11 cellular contexts compared by ENCODE assay signal in the genomic region with DNA sequence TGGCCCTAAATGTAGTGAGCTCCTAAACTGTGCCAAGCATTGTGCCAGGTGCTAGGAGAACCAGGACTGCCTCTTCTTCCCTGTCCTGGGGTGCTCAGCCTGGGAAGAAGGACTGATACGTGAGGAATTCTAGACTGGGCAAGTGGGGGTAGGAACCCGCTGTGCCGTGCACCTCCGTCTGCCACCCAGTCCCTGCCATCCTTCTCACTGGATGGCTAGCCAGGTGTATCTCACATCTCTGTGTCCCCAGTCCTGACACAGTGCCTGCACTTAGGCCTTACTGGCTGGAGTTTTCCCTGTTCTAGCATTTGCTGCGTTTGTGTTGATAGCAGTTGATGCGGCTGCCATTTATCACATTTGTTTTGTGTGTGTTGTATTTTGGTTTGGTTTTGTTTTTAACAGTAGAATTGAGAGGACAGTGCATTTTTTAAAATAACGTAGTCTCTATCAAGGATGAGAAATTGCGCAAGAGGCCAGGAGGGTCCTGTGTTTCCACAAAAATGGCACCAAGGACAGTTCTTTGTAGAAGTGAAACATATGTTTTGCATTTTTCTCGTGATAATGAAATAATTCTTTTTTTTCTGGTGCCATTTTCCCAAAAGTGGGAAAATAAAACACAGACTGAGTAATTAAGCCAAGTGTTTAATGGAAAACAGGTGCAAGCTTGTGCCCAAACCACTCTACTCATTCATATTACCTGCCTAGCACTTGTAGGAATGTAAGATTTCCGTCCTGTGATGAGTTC. TPM values are rescaled to one million over a fixed set of nuclear protein-coding genes. Genes with fewer than 3 reads are reported as not detected.
DNase-seq lines count a peak whose midpoint lies in the region; TF ChIP-seq lines count a peak whose summit lies in the region.
"Had no signal": no experiment of that assay in that cellular context is flagged by ENCODE, and none has a peak within 500 bp of the region (broad histone marks: within the 10 kb centered on the region; RNA-seq: fewer than 3 reads in every experiment).

No MANE protein-coding gene starts in this region.

- peak overlapping the region; percentile 83 to 93; a peak in 3 of 4 replicates for H3K27ac ChIP-seq in SK-N-SH (ENCODE audit: low read depth in 2 of 2, low read length in 1 of 2)
- peak overlapping the region in 3 of 4 donors; percentile 64 to 84 (median 66) for H3K27ac ChIP-seq in esophagus squamous epithelium
- H3K27ac ChIP-seq: thoracic aorta had no signal

- no peak for TF ChIP-seq POLR2A in esophagus squamous epithelium (IDR thresholded peaks at IDR 0.05)

- H3K36me3 Mint-ChIP-seq in T-helper 1 cell treated with Interleukin-12 subunit alpha and Interleukin-12 subunit beta and Interleukin-4 antibody, amounts not matched to agents 30 μg/mL and 1 μg/mL, for 36 hours (ENCODE audit: low read depth), result peaks cover 27% of the 10 kb centered on the region

- no peaks in the 10 kb centered on the region for H3K9me2 ChIP-seq in SK-N-SH

- intact Hi-C loops in esophagus squamous epithelium (cut with DNase I), result no loop called here
- intact Hi-C loops in posterior vena cava (cut with DNase I), result no loop called here

- H3K4me1 ChIP-seq in SK-N-SH (ENCODE audit: control insufficient read depth in 1 of 2, insufficient read depth in 2 of 2, low read depth in 1 of 2, low read length in 1 of 2), result peaks cover 23 to 41% of the 10 kb centered on the region in 2 experiments
- H3K4me1 ChIP-seq in esophagus squamous epithelium, result peaks cover 10 to 57% (median 16%) of the 10 kb centered on the region in 3 donors
- peaks cover 76% of the 10 kb centered on the region for H3K4me1 ChIP-seq in skeletal muscle satellite cell (ENCODE audit: control insufficient read depth, insufficient read depth, low read length)

- H3K9ac ChIP-seq in SK-N-SH (no peak overlapping the region), skeletal muscle satellite cell (ENCODE audit: low read depth, low read length) (peak overlapping the region; percentile 68)

- no peak for TF ChIP-seq RAD21 in SK-N-SH (IDR thresholded peaks at IDR 0.05; ENCODE audit: low read length)

- DNase-seq in T-helper 1 cell, result no peak
- peak; percentile 19 for DNase-seq in SK-N-SH
- no peak for DNase-seq in esophagus squamous epithelium (lab: John Stamatoyannopoulos, UW)
- DNase-seq in NCI-H1694 (lab: John Stamatoyannopoulos, UW), result no peak
- DNase-seq in AML-193 (lab: John Stamatoyannopoulos, UW), result no peak
- DNase-seq in posterior vena cava (ENCODE audit: low spot score), result no peak
- DNase-seq: NCI-H69 had no signal

- no peak overlapping the region for H3K4me3 ChIP-seq in SK-N-SH (ENCODE audit: low read depth in 2 of 2, low read length in 1 of 2)
- H3K4me3 ChIP-seq in esophagus squamous epithelium, result no peak overlapping the region
- H3K4me3 ChIP-seq in skeletal muscle satellite cell (ENCODE audit: low read length), result no peak overlapping the region
- H3K4me3 ChIP-seq: thoracic aorta had no signal

- H3F3A ChIP-seq in SK-N-SH (replicated peaks; ENCODE audit: insufficient read depth), result peaks cover 27% of the 10 kb centered on the region

- CTCF ChIA-PET in SK-N-SH (lab: Yijun Ruan, JAX), result interaction anchor here (1.0 to 1.4 kb wide), 3 partner anchors 9 to 125 kb away, joined by 4 to 8 read pairs (median 6); no protein-coding TSS in a partner anchor

- H3K79me2 ChIP-seq in SK-N-SH (ENCODE audit: insufficient read depth), result peaks cover 6% of the 10 kb centered on the region; the same call in 1 of the 2 replicates

- H3K27me3 ChIP-seq in SK-N-SH (ENCODE audit: insufficient read depth) (no peaks in the 10 kb centered on the region), esophagus squamous epithelium (no peaks in the 10 kb centered on the region), skeletal muscle satellite cell (ENCODE audit: control insufficient read depth, insufficient read depth, low read length) (no peaks in the 10 kb centered on the region)

- H3K36me3 ChIP-seq in SK-N-SH (replicated peaks in 1 of 2; ENCODE audit: control insufficient read depth in 1 of 2, insufficient read depth in 2 of 2, low read length in 1 of 2) (peaks cover 7 to 17% of the 10 kb centered on the region in 2 experiments), esophagus squamous epithelium (peaks cover 0 to 33% (median 0%) of the 10 kb centered on the region in 3 donors), skeletal muscle satellite cell (ENCODE audit: insufficient read depth, low read length) (no peaks in the 10 kb centered on the region)
- H3K36me3 ChIP-seq: thoracic aorta had no signal

- H4K20me1 ChIP-seq in SK-N-SH (ENCODE audit: insufficient read depth), result 0 out of 2 replicates have a peak, but pooled peaks cover 5% of the 10 kb centered on the region

- H3K9me3 Mint-ChIP-seq in T-helper 1 cell treated with Interleukin-12 subunit alpha and Interleukin-12 subunit beta and Interleukin-4 antibody, amounts not matched to agents 30 μg/mL and 1 μg/mL, for 36 hours, result no peaks in the 10 kb centered on the region

- peak in 1 of 2 experiments; percentile 60; a peak in 2 of 4 replicates for TF ChIP-seq EP300 in SK-N-SH (IDR thresholded peaks at IDR 0.05; ENCODE audit: borderline replicate concordance in 1 of 2, low read depth in 1 of 2, low read length in 1 of 2)

- no peak for TF ChIP-seq CTCF in SK-N-SH (IDR thresholded peaks at IDR 0.05)
- TF ChIP-seq CTCF in esophagus squamous epithelium (IDR thresholded peaks at IDR 0.05), result no peak

- peak overlapping the region; percentile 81 for H3K27ac Mint-ChIP-seq in T-helper 1 cell treated with Interleukin-12 subunit alpha and Interleukin-12 subunit beta and Interleukin-4 antibody, amounts not matched to agents 30 μg/mL and 1 μg/mL, for 36 hours

- H3K27me3 Mint-ChIP-seq in T-helper 1 cell treated with Interleukin-12 subunit alpha and Interleukin-12 subunit beta and Interleukin-4 antibody, amounts not matched to agents 30 μg/mL and 1 μg/mL, for 36 hours (ENCODE audit: low read depth), result no peaks in the 10 kb centered on the region

- H2AFZ ChIP-seq in SK-N-SH (ENCODE audit: low read depth), result no peak overlapping the region

- 79% methylated on average over 6 of the region's 10 CpGs for WGBS in SK-N-SH (ENCODE audit: low lambda C conversion rate)
- 86 to 89% methylated on average over 10 of the region's 10 CpGs for WGBS in esophagus squamous epithelium, 2 donors

- no peak overlapping the region for H3K4me3 Mint-ChIP-seq in T-helper 1 cell treated with Interleukin-12 subunit alpha and Interleukin-12 subunit beta and Interleukin-4 antibody, amounts not matched to agents 30 μg/mL and 1 μg/mL, for 36 hours

- H3K4me2 ChIP-seq in SK-N-SH (no peak overlapping the region), skeletal muscle satellite cell (ENCODE audit: low read length) (peak overlapping the region; percentile 2)

- H3K9me3 ChIP-seq in SK-N-SH (no peaks in the 10 kb centered on the region), esophagus squamous epithelium (no peaks in the 10 kb centered on the region), skeletal muscle satellite cell (replicated peaks; ENCODE audit: low read length) (no peaks in the 10 kb centered on the region)
- H3K9me3 ChIP-seq: thoracic aorta had no signal

- POLR2A ChIA-PET in SK-N-SH (lab: Yijun Ruan, JAX), result no interaction called here

- H3K4me1 Mint-ChIP-seq in T-helper 1 cell treated with Interleukin-12 subunit alpha and Interleukin-12 subunit beta and Interleukin-4 antibody, amounts not matched to agents 30 μg/mL and 1 μg/mL, for 36 hours (ENCODE audit: low read depth), result peaks cover 67% of the 10 kb centered on the region

TF ChIP-seq in SK-N-SH, 30 proteins besides CTCF, POLR2A, EP300 and RAD21 (continues in another document):
- TF ChIP-seq RCOR1 (IDR thresholded peaks at IDR 0.05; ENCODE audit: low read length) (peak; percentile 35; the same call in 1 of the 2 replicates), SMC3 (IDR thresholded peaks at IDR 0.05; ENCODE audit: low read depth, low read length) (no peak), TCF12 (IDR thresholded peaks at IDR 0.05) (peak; percentile 50; the same call in 1 of the 2 replicates), RFX5 (IDR thresholded peaks at IDR 0.05; ENCODE audit: low read length) (no peak), CHD2 (IDR thresholded peaks at IDR 0.05; ENCODE audit: low read length, partially characterized antibody) (peak; percentile 45)
- TF ChIP-seq, protein P1, sequence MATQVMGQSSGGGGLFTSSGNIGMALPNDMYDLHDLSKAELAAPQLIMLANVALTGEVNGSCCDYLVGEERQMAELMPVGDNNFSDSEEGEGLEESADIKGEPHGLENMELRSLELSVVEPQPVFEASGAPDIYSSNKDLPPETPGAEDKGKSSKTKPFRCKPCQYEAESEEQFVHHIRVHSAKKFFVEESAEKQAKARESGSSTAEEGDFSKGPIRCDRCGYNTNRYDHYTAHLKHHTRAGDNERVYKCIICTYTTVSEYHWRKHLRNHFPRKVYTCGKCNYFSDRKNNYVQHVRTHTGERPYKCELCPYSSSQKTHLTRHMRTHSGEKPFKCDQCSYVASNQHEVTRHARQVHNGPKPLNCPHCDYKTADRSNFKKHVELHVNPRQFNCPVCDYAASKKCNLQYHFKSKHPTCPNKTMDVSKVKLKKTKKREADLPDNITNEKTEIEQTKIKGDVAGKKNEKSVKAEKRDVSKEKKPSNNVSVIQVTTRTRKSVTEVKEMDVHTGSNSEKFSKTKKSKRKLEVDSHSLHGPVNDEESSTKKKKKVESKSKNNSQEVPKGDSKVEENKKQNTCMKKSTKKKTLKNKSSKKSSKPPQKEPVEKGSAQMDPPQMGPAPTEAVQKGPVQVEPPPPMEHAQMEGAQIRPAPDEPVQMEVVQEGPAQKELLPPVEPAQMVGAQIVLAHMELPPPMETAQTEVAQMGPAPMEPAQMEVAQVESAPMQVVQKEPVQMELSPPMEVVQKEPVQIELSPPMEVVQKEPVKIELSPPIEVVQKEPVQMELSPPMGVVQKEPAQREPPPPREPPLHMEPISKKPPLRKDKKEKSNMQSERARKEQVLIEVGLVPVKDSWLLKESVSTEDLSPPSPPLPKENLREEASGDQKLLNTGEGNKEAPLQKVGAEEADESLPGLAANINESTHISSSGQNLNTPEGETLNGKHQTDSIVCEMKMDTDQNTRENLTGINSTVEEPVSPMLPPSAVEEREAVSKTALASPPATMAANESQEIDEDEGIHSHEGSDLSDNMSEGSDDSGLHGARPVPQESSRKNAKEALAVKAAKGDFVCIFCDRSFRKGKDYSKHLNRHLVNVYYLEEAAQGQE (IDR thresholded peaks at IDR 0.05; ENCODE audit: low read depth, low read length), result peak; percentile 87

RNA-seq across cellular contexts. Expression of a gene that starts 4.7 kb away (rescaled TPM):
- 0.07 and 0.10 TPM in 2 replicates for polyA plus RNA-seq in SK-N-SH (2012; rRNA removed)
- 0.03 and 0.24 TPM in 2 replicates for polyA plus RNA-seq in SK-N-SH (2012; cell fraction: cytosol; rRNA removed)
- polyA plus RNA-seq in SK-N-SH (2012; cell fraction: nucleus; rRNA removed), result 0.10 TPM in 1 of 2 replicates, not detected in the other
- total RNA-seq in esophagus squamous epithelium (1 to 10 TPM in 3 of 4 donors, under 1 TPM in 1; 0.53 to 9.5 (median 3.2) TPM), posterior vena cava (10 to 100 TPM; 12.1 to 14.7 TPM)
- not detected in 2 replicates for total RNA-seq in skeletal muscle satellite cell (2012; rRNA removed)

RNA-seq across cellular contexts. Expression of a gene that starts 53.7 kb away (rescaled TPM):
- not detected in 2 replicates for polyA plus RNA-seq in SK-N-SH (2012; rRNA removed)
- polyA plus RNA-seq in SK-N-SH (2012; cell fraction: cytosol; rRNA removed), result not detected in 2 replicates
- polyA plus RNA-seq in SK-N-SH (2012; cell fraction: nucleus; rRNA removed), result not detected in 2 replicates
- total RNA-seq in esophagus squamous epithelium (under 1 TPM in 1 of 4 donors, not detected in 3; 0.19 TPM), posterior vena cava (not detected)
- total RNA-seq in skeletal muscle satellite cell (2012; rRNA removed), result not detected in 2 replicates
- total RNA-seq: mesenteric fat pad, thoracic aorta had no signal
